Comparison of ENCODE assay signal across 3 cellular contexts in the genomic region with DNA sequence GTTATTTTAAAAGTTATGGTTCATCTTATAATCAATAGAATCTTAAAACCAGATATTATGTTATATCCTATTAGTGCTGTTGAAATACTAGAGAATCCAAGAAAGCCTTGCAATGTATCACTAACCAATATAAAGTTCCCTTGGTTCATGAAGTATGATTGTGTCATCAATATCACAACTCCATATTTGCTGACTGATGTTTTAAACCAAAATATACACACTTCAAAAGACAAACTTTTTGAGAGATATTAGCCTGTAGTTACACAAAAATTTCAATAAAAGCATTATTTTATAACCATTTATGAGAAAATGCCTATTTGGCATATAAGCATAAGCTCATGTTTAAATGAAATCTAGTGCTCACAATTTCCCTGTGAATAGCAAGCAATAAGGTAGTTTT.
TF ChIP-seq lines count a peak whose summit lies in the region.

No MANE protein-coding gene starts in this region.

TF ChIP-seq in HepG2, 621 proteins besides CTCF, POLR2A, EP300 and RAD21:
- TF ChIP-seq ZMYM2 (CRISPR knock-in tag; IDR thresholded peaks at IDR 0.05) (no peak), KMT2B (CRISPR knock-in tag; IDR thresholded peaks at IDR 0.05) (no peak), MAFF (IDR thresholded peaks at IDR 0.05; ENCODE audit: low read depth, low read length) (peak; percentile 74), ZNF572 (CRISPR knock-in tag; IDR thresholded peaks at IDR 0.05) (no peak), ZFYVE20 (CRISPR knock-in tag; IDR thresholded peaks at IDR 0.05; ENCODE audit: borderline replicate concordance, low read depth) (no peak), ZNF20 (CRISPR knock-in tag; IDR thresholded peaks at IDR 0.05) (no peak), MAFK (conservative IDR thresholded peaks at IDR 0.05 in 1 of 2, IDR thresholded peaks at IDR 0.05 in 1 of 2; ENCODE audit: low read length in 2 of 2) (peak; percentile 61 to 73; a peak in 3 of 4 replicates), ETV5 (CRISPR knock-in tag; IDR thresholded peaks at IDR 0.05; ENCODE audit: borderline replicate concordance) (no peak), PITX1 (CRISPR knock-in tag; IDR thresholded peaks at IDR 0.05) (no peak), BRD4 (CRISPR knock-in tag; IDR thresholded peaks at IDR 0.05) (no peak), SP5 (CRISPR knock-in tag; IDR thresholded peaks at IDR 0.05; ENCODE audit: borderline replicate concordance, low read depth) (no peak), FOXC1 (CRISPR knock-in tag; IDR thresholded peaks at IDR 0.05; ENCODE audit: borderline replicate concordance) (no peak)
- TF ChIP-seq, protein P1, sequence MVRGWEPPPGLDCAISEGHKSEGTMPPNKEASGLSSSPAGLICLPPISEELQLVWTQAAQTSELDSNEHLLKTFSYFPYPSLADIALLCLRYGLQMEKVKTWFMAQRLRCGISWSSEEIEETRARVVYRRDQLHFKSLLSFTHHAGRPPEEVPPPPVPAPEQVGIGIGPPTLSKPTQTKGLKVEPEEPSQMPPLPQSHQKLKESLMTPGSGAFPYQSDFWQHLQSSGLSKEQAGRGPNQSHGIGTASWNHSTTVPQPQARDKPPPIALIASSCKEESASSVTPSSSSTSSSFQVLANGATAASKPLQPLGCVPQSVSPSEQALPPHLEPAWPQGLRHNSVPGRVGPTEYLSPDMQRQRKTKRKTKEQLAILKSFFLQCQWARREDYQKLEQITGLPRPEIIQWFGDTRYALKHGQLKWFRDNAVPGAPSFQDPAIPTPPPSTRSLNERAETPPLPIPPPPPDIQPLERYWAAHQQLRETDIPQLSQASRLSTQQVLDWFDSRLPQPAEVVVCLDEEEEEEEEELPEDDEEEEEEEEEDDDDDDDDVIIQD (CRISPR knock-in tag; IDR thresholded peaks at IDR 0.05; ENCODE audit: low read depth) = no peak
- TF ChIP-seq, protein P2, sequence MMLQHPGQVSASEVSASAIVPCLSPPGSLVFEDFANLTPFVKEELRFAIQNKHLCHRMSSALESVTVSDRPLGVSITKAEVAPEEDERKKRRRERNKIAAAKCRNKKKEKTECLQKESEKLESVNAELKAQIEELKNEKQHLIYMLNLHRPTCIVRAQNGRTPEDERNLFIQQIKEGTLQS (CRISPR knock-in tag; IDR thresholded peaks at IDR 0.05) = no peak
- TF ChIP-seq, protein P3, sequence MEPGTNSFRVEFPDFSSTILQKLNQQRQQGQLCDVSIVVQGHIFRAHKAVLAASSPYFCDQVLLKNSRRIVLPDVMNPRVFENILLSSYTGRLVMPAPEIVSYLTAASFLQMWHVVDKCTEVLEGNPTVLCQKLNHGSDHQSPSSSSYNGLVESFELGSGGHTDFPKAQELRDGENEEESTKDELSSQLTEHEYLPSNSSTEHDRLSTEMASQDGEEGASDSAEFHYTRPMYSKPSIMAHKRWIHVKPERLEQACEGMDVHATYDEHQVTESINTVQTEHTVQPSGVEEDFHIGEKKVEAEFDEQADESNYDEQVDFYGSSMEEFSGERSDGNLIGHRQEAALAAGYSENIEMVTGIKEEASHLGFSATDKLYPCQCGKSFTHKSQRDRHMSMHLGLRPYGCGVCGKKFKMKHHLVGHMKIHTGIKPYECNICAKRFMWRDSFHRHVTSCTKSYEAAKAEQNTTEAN (CRISPR knock-in tag; conservative IDR thresholded peaks at IDR 0.05) = no peak

TF ChIP-seq in IMR-90, 13 proteins besides CTCF, POLR2A, EP300 and RAD21:
- peak; percentile 41; the same call in 1 of the 2 replicates for TF ChIP-seq MAFK (IDR thresholded peaks at IDR 0.05; ENCODE audit: low read depth, low read length)
- no peak for TF ChIP-seq RCOR1 (IDR thresholded peaks at IDR 0.05; ENCODE audit: insufficient replicate concordance, low read length)

TF ChIP-seq in K562, 482 proteins besides CTCF, POLR2A, EP300 and RAD21:
- no peak for TF ChIP-seq PCBP1 (IDR thresholded peaks at IDR 0.05; ENCODE audit: low read depth, low read length, poor library complexity, severe bottlenecking)
- TF ChIP-seq ZNF316 (IDR thresholded peaks at IDR 0.05) = peak; percentile 64
- peak; percentile 25; the same call in 1 of the 2 replicates for TF ChIP-seq C11orf30 (IDR thresholded peaks at IDR 0.05; ENCODE audit: low read depth)
